In genomic region chr4:169283114-169283509, GRCh38 we compare ENCODE assay signal across 1 cellular context.
TF ChIP-seq lines count a peak whose summit lies in the region.

No MANE protein-coding gene starts in this region.

TF ChIP-seq in H1, 55 proteins besides CTCF, POLR2A, EP300 and RAD21 (continued from another document):
- TF ChIP-seq CBX5 (IDR thresholded peaks at IDR 0.05; ENCODE audit: low read depth, low read length) (no peak), CEBPB (IDR thresholded peaks at IDR 0.05; ENCODE audit: low read depth, low read length) (no peak), TCF12 (IDR thresholded peaks at IDR 0.05; ENCODE audit: low read depth, low read length) (no peak), SP2 (IDR thresholded peaks at IDR 0.05; ENCODE audit: low read length) (no peak), BRCA1 (IDR thresholded peaks at IDR 0.05; ENCODE audit: low read depth, low read length) (no peak), RXRA (IDR thresholded peaks at IDR 0.05; ENCODE audit: insufficient read depth, low read depth, low read length) (no peak), BCL11A (IDR thresholded peaks at IDR 0.05; ENCODE audit: low read depth in 2 of 2, low read length in 2 of 2) (no peak), JUN (IDR thresholded peaks at IDR 0.05; ENCODE audit: low read depth, low read length) (no peak), MAFK (IDR thresholded peaks at IDR 0.05; ENCODE audit: low read depth, low read length) (no peak), FOSL1 (IDR thresholded peaks at IDR 0.05; ENCODE audit: insufficient read depth, low read depth, low read length) (no peak), TEAD4 (IDR thresholded peaks at IDR 0.05; ENCODE audit: low read depth, low read length) (no peak), RFX5 (IDR thresholded peaks at IDR 0.05; ENCODE audit: borderline replicate concordance, low read depth, low read length) (no peak), YY1 (IDR thresholded peaks at IDR 0.05; ENCODE audit: low read depth, low read length) (no peak), CHD2 (IDR thresholded peaks at IDR 0.05; ENCODE audit: low read length) (no peak), KDM1A (IDR thresholded peaks at IDR 0.05; ENCODE audit: borderline replicate concordance, low read length) (no peak), ASH2L (IDR thresholded peaks at IDR 0.05; ENCODE audit: low read length) (no peak)
- TF ChIP-seq, protein P1, sequence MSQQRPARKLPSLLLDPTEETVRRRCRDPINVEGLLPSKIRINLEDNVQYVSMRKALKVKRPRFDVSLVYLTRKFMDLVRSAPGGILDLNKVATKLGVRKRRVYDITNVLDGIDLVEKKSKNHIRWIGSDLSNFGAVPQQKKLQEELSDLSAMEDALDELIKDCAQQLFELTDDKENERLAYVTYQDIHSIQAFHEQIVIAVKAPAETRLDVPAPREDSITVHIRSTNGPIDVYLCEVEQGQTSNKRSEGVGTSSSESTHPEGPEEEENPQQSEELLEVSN (IDR thresholded peaks at IDR 0.05), result no peak
